Comparison of ENCODE assay signal across 17 cellular contexts in genomic region chr16:75086281-75086680, GRCh38. TPM values are rescaled to one million over a fixed set of nuclear protein-coding genes. Genes with fewer than 3 reads are reported as not detected.
DNase-seq lines count a peak whose midpoint lies in the region; TF ChIP-seq lines count a peak whose summit lies in the region.
"Had no signal": no experiment of that assay in that cellular context is flagged by ENCODE, and none has a peak within 500 bp of the region (broad histone marks: within the 10 kb centered on the region; RNA-seq: fewer than 3 reads in every experiment).

No MANE protein-coding gene starts in this region.

- no peaks in the 10 kb centered on the region for H3K9me2 ChIP-seq in hepatocyte (replicated peaks; ENCODE audit: insufficient read depth)

- no peak overlapping the region for H2BK120ac ChIP-seq in H9 (ENCODE audit: low read depth, low read length, poor library complexity, severe bottlenecking)

- no peak overlapping the region for H2BK20ac ChIP-seq in H9 (ENCODE audit: low read depth, low read length, poor library complexity, severe bottlenecking)

- no peak overlapping the region for H3K23ac ChIP-seq in H9 (ENCODE audit: insufficient read length, low read depth, low read length)

- H3K9ac ChIP-seq in stomach smooth muscle (ENCODE audit: low read length in 2 of 2) (no peak overlapping the region), H9 (ENCODE audit: extremely low read depth, insufficient read length, low read length) (no peak overlapping the region)

- no peak overlapping the region for H3K14ac ChIP-seq in H9 (ENCODE audit: insufficient read depth, low read length)

- intact Hi-C loops in tibial artery (cut with DNase I; ENCODE audit: low total_unique reads), result no loop called here

- no peak overlapping the region; a peak in 1 of 7 replicates for H3K27ac Mint-ChIP-seq in H9
- H3K27ac Mint-ChIP-seq: stimulated activated naive CD8-positive, alpha-beta T cell treated with anti-CD3 and anti-CD28 coated beads, Interleukin-15, Interleukin-2, amounts not matched to agents 100 ng/mL and 50 ng/mL, for 24 hours had no signal

- DNase-seq in EH (ENCODE audit: low read depth) (peak; percentile 29), hepatocyte (ENCODE audit: low spot score) (no peak), H9 (no peak), tibial artery (no peak)
- DNase-seq in effector memory CD4-positive, alpha-beta T cell, result no peak
- DNase-seq: C1 segment of cervical spinal cord; endodermal cell; naive thymus-derived CD4-positive, alpha-beta T cell; NCI-H1092; RPMI8226; T-helper 1 cell had no signal

- H2BK15ac ChIP-seq in H9 (ENCODE audit: low read depth, low read length), result no peak overlapping the region

- no peak overlapping the region for H3K4me3 Mint-ChIP-seq in H9
- H3K4me3 Mint-ChIP-seq: central memory CD8-positive, alpha-beta T cell; endodermal cell; naive thymus-derived CD4-positive, alpha-beta T cell; stimulated activated naive CD8-positive, alpha-beta T cell treated with anti-CD3 and anti-CD28 coated beads, Interleukin-15, Interleukin-2, amounts not matched to agents 100 ng/mL and 50 ng/mL, for 24 hours had no signal

- H3K36me3 Mint-ChIP-seq in H9 (ENCODE audit: insufficient read depth in 1 of 3, low read depth in 3 of 3), result peaks cover 2 to 13% (median 5%) of the 10 kb centered on the region in 3 experiments; a peak in 5 of 7 replicates

- H3K79me2 ChIP-seq in hepatocyte (peaks cover 96% of the 10 kb centered on the region), H9 (ENCODE audit: insufficient read depth, low read length) (peaks cover 3% of the 10 kb centered on the region; the same call in 1 of the 2 replicates)

- H3K18ac ChIP-seq in H9 (ENCODE audit: insufficient read length, low read depth, low read length), result no peak overlapping the region

- H2BK12ac ChIP-seq in H9 (ENCODE audit: insufficient read length, low read depth, low read length), result no peak overlapping the region

- H3K4me1 ChIP-seq in hepatocyte (ENCODE audit: insufficient read depth) (peaks cover 24% of the 10 kb centered on the region), stomach smooth muscle (ENCODE audit: control insufficient read depth, insufficient read depth, low read length) (peaks cover 48% of the 10 kb centered on the region), H9 (ENCODE audit: insufficient read depth, low read length) (peaks cover 5% of the 10 kb centered on the region), tibial artery (peaks cover 0 to 8% (median 0%) of the 10 kb centered on the region in 4 donors)
- no peaks in the 10 kb centered on the region for H3K4me1 ChIP-seq in effector memory CD4-positive, alpha-beta T cell (ENCODE audit: control insufficient read depth, insufficient read depth, low read length, poor library complexity, severe bottlenecking)

- peaks cover 4% of the 10 kb centered on the region for H3K79me1 ChIP-seq in H9 (ENCODE audit: insufficient read depth, low read depth, low read length, poor library complexity, severe bottlenecking)

- peak overlapping the region; percentile 31; the same call in 1 of the 2 replicates for H3K27ac ChIP-seq in VCaP
- H3K27ac ChIP-seq in hepatocyte, result peak overlapping the region; percentile 0
- H3K27ac ChIP-seq in stomach smooth muscle (ENCODE audit: low read length), result peak overlapping the region; percentile 82
- H3K27ac ChIP-seq in H9 (ENCODE audit: insufficient read length, low read depth, low read length), result no peak overlapping the region
- no peak overlapping the region for H3K27ac ChIP-seq in tibial artery
- no peak overlapping the region for H3K27ac ChIP-seq in effector memory CD4-positive, alpha-beta T cell (ENCODE audit: insufficient read depth, low read length, poor library complexity, severe bottlenecking)
- H3K27ac ChIP-seq: prostate gland had no signal

- 82% methylated on average over 1 of the region's 1 CpG for WGBS in hepatocyte (ENCODE audit: low lambda C conversion rate, missing lambda C conversion rate)
- no CpG with 5 or more reads among the region's 1 CpG for WGBS in H9 (ENCODE audit: extremely low coverage, insufficient read length, low lambda C conversion rate)

- no peak overlapping the region for H2BK5ac ChIP-seq in H9 (ENCODE audit: insufficient read length, low read length)

- H2AFZ ChIP-seq in hepatocyte (no peak overlapping the region), H9 (ENCODE audit: low read length) (no peak overlapping the region)

- H4K20me1 ChIP-seq in hepatocyte (ENCODE audit: insufficient read depth, poor library complexity, severe bottlenecking) (peaks cover 46% of the 10 kb centered on the region), H9 (ENCODE audit: control insufficient read depth, insufficient read depth, insufficient read length) (no peaks in the 10 kb centered on the region)

- no peaks in the 10 kb centered on the region for H3K9me3 Mint-ChIP-seq in H9
- H3K9me3 Mint-ChIP-seq: central memory CD8-positive, alpha-beta T cell; endodermal cell; stimulated activated naive CD8-positive, alpha-beta T cell treated with anti-CD3 and anti-CD28 coated beads, Interleukin-15, Interleukin-2, amounts not matched to agents 100 ng/mL and 50 ng/mL, for 24 hours had no signal

- H3K4me3 ChIP-seq in hepatocyte (no peak overlapping the region), stomach smooth muscle (ENCODE audit: low read length in 2 of 2) (no peak overlapping the region), tibial artery (no peak overlapping the region)
- H3K4me3 ChIP-seq in effector memory CD4-positive, alpha-beta T cell (ENCODE audit: insufficient read depth, low read depth, low read length, poor library complexity, severe bottlenecking), result no peak overlapping the region
- H3K4me3 ChIP-seq: prostate gland had no signal

- H3K23me2 ChIP-seq in H9 (ENCODE audit: insufficient read length, low read depth, low read length, poor library complexity, severe bottlenecking), result no peaks in the 10 kb centered on the region

- no peak overlapping the region for H4K8ac ChIP-seq in H9 (replicated peaks; ENCODE audit: insufficient read length, low read depth, low read length)

- no peaks in the 10 kb centered on the region for H3K9me3 ChIP-seq in hepatocyte (ENCODE audit: low read depth)
- no peaks in the 10 kb centered on the region for H3K9me3 ChIP-seq in stomach smooth muscle (ENCODE audit: control insufficient read depth in 2 of 2, low read length in 2 of 2)
- no peaks in the 10 kb centered on the region for H3K9me3 ChIP-seq in H9 (ENCODE audit: control insufficient read depth, low read depth, low read length)
- no peaks in the 10 kb centered on the region for H3K9me3 ChIP-seq in tibial artery
- no peaks in the 10 kb centered on the region for H3K9me3 ChIP-seq in effector memory CD4-positive, alpha-beta T cell (ENCODE audit: control insufficient read depth, low read length)
- H3K9me3 ChIP-seq: prostate gland had no signal

- no peak overlapping the region for H3K56ac ChIP-seq in H9 (ENCODE audit: insufficient read length, low read depth, low read length)

- H3K27me3 Mint-ChIP-seq in H9 (ENCODE audit: low read depth), result no peaks in the 10 kb centered on the region
- H3K27me3 Mint-ChIP-seq: central memory CD8-positive, alpha-beta T cell; naive thymus-derived CD4-positive, alpha-beta T cell; stimulated activated naive CD8-positive, alpha-beta T cell treated with anti-CD3 and anti-CD28 coated beads, Interleukin-15, Interleukin-2, amounts not matched to agents 100 ng/mL and 50 ng/mL, for 24 hours had no signal

- no peak for TF ChIP-seq CTCF in VCaP (conservative IDR thresholded peaks at IDR 0.05)
- no peak for TF ChIP-seq CTCF in hepatocyte (IDR thresholded peaks at IDR 0.05; ENCODE audit: poor library complexity)
- TF ChIP-seq CTCF in H9 (conservative IDR thresholded peaks at IDR 0.05), result no peak
- no peak for TF ChIP-seq CTCF in tibial artery (IDR thresholded peaks at IDR 0.05)

- H2AK5ac ChIP-seq in H9 (ENCODE audit: insufficient read length, low read length), result no peak overlapping the region

- H3T11ph ChIP-seq in H9 (ENCODE audit: low read length), result no peak overlapping the region

- H3K27me3 ChIP-seq in hepatocyte (no peaks in the 10 kb centered on the region), stomach smooth muscle (ENCODE audit: control insufficient read depth in 1 of 2, insufficient read depth in 2 of 2, low read length in 2 of 2) (no peaks in the 10 kb centered on the region), H9 (ENCODE audit: insufficient read depth, low read length) (no peaks in the 10 kb centered on the region), tibial artery (no peaks in the 10 kb centered on the region)
- no peaks in the 10 kb centered on the region for H3K27me3 ChIP-seq in effector memory CD4-positive, alpha-beta T cell (replicated peaks; ENCODE audit: control insufficient read depth, insufficient read depth, low read length, poor library complexity, severe bottlenecking)

- no peaks in the 10 kb centered on the region for H3K36me3 ChIP-seq in hepatocyte (replicated peaks; ENCODE audit: insufficient read depth, low read depth)
- no peaks in the 10 kb centered on the region for H3K36me3 ChIP-seq in stomach smooth muscle (ENCODE audit: control insufficient read depth in 2 of 2, insufficient read depth in 2 of 2, low read length in 2 of 2)
- no peaks in the 10 kb centered on the region for H3K36me3 ChIP-seq in tibial artery
- no peaks in the 10 kb centered on the region for H3K36me3 ChIP-seq in effector memory CD4-positive, alpha-beta T cell (ENCODE audit: control insufficient read depth, insufficient read depth, low read length)
- H3K36me3 ChIP-seq: prostate gland had no signal

- no peak overlapping the region for H3K4me2 ChIP-seq in hepatocyte
- H3K4me2 ChIP-seq in H9 (ENCODE audit: insufficient read depth, insufficient read length, low read length), result no peak overlapping the region

- H4K91ac ChIP-seq in H9 (ENCODE audit: insufficient read length, low read depth, low read length), result no peak overlapping the region

- H4K5ac ChIP-seq in H9 (ENCODE audit: insufficient read length, low read depth, low read length), result no peak overlapping the region

- H3K4ac ChIP-seq in H9 (ENCODE audit: low read depth, low read length), result no peak overlapping the region

- peaks cover 38 to 44% of the 10 kb centered on the region in 2 experiments for H3K4me1 Mint-ChIP-seq in H9
- H3K4me1 Mint-ChIP-seq: central memory CD8-positive, alpha-beta T cell had no signal

RNA-seq across cellular contexts. Expression of gene LDHD, which starts 30.3 kb away (rescaled TPM):
- 12.7 and 13.9 TPM in 2 replicates for total RNA-seq in hepatocyte
- 10.8 and 21.9 TPM in 2 replicates for polyA plus RNA-seq in hepatocyte
- 14.5 and 14.7 TPM in 2 replicates for total RNA-seq in H9 (2021)
- total RNA-seq: activated CD8-positive, alpha-beta memory T cell treated with anti-CD3 and anti-CD28 coated beads for 36 hours had no signal

Comparison
In these comparisons a context has a peak if more than half of its experiments do, and no peak if none do; other contexts are left out.
1. H3K27ac ChIP-seq: peak in VCaP (single experiment), hepatocyte (single experiment) and stomach smooth muscle (single experiment); none in H9 (single experiment), tibial artery (0 of 2) and effector memory CD4-positive, alpha-beta T cell (single experiment).